ENCODE assay signal across 1 cellular context in genomic region chr9:14098102-14098501, GRCh38.
TF ChIP-seq lines count a peak whose summit lies in the region.

No MANE protein-coding gene starts in this region.

TF ChIP-seq in IMR-90, 13 proteins besides CTCF, POLR2A, EP300 and RAD21:
- TF ChIP-seq MAFK (IDR thresholded peaks at IDR 0.05; ENCODE audit: low read depth, low read length) (no peak), CEBPB (IDR thresholded peaks at IDR 0.05; ENCODE audit: low read depth, low read length) (no peak), ELK1 (IDR thresholded peaks at IDR 0.05; ENCODE audit: borderline replicate concordance, low read depth, low read length) (no peak), USF2 (IDR thresholded peaks at IDR 0.05; ENCODE audit: low read depth, low read length) (no peak), NFE2L2 (IDR thresholded peaks at IDR 0.05; ENCODE audit: low read depth, low read length) (no peak), MAZ (IDR thresholded peaks at IDR 0.05; ENCODE audit: borderline replicate concordance, low read depth, low read length) (no peak), FOS (IDR thresholded peaks at IDR 0.05; ENCODE audit: low read depth, low read length) (no peak), BHLHE40 (IDR thresholded peaks at IDR 0.05; ENCODE audit: low read depth, low read length) (no peak), CHD1 (IDR thresholded peaks at IDR 0.05; ENCODE audit: low read depth, low read length) (no peak), RFX5 (IDR thresholded peaks at IDR 0.05; ENCODE audit: low read depth, low read length) (no peak), MXI1 (IDR thresholded peaks at IDR 0.05; ENCODE audit: borderline replicate concordance, low read depth, low read length) (no peak), RCOR1 (IDR thresholded peaks at IDR 0.05; ENCODE audit: insufficient replicate concordance, low read length) (no peak), SMC3 (IDR thresholded peaks at IDR 0.05; ENCODE audit: low read depth, low read length) (no peak)
